13 cellular contexts compared by ENCODE assay signal in the genomic region with DNA sequence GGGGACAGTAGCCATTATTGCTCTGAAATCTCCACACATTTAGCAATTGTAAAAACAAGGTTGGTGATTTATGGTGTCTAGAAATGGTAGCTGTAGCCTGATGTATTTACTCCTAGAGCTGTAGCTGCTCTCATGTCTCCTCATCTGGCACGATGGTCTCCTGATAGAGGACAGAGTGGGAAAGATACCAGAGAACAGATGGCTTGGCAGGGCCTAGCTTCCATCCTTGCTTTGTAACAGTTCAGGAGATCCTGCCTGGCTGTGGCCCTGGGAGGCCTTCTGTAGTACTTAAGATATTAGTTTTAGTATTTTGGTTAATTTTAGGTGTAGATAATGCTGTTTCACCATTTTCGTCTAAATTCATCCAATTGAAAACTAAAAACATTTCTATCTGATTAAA. TPM values are rescaled to one million over a fixed set of nuclear protein-coding genes. Genes with fewer than 3 reads are reported as not detected.
"Had no signal": no experiment of that assay in that cellular context is flagged by ENCODE, and none has a peak within 500 bp of the region (broad histone marks: within the 10 kb centered on the region; RNA-seq: fewer than 3 reads in every experiment).

No MANE protein-coding gene starts in this region.

- H3K27ac ChIP-seq: lower lobe of right lung, right atrium auricular region, SJCRH30, transverse colon had no signal

- DNase-seq: activated CD4-positive, alpha-beta T cell treated with anti-CD3 and anti-CD28 coated beads for 48 hours; activated T-cell treated with anti-CD3 and anti-CD28 coated beads, Interleukin-2, amount 50 U/mL, for 4 hours; endodermal cell; glutamatergic neuron; left cardiac atrium; lower lobe of right lung; SJCRH30; small intestine; transverse colon had no signal

- H3K27me3 ChIP-seq: right atrium auricular region, SJCRH30, transverse colon had no signal

- H3K9me3 Mint-ChIP-seq: activated T-cell treated with anti-CD3 and anti-CD28 coated beads, Interleukin-2, amount 50 U/mL, for 4 hours; endodermal cell; mesothelial cell of epicardium had no signal

- H3K9me3 ChIP-seq: lower lobe of right lung, right atrium auricular region, SJCRH30, transverse colon had no signal

- H3K27ac Mint-ChIP-seq: endodermal cell, mesothelial cell of epicardium had no signal

- ATAC-seq: activated T-cell treated with anti-CD3 and anti-CD28 coated beads, Interleukin-2, amount 50 U/mL, for 4 hours; left cardiac atrium; lower lobe of right lung had no signal

- H3K4me3 Mint-ChIP-seq: activated T-cell treated with anti-CD3 and anti-CD28 coated beads, Interleukin-2, amount 50 U/mL, for 4 hours; endodermal cell; mesothelial cell of epicardium had no signal

RNA-seq across cellular contexts. Expression of gene SAG, which starts 49.4 kb away (rescaled TPM):
- total RNA-seq: activated T-cell treated with anti-CD3 and anti-CD28 coated beads, Interleukin-2, amount 50 U/mL, for 4 hours; endodermal cell; left cardiac atrium; lower lobe of right lung; mesothelial cell of epicardium; posterior vena cava; SJCRH30; transverse colon had no signal
- polyA plus RNA-seq: esophagus, small intestine had no signal
